Comparison of ENCODE assay signal across 1 cellular context in genomic region chr2:156511803-156512202, GRCh38.
A peak's percentile ranks its signal among the peaks of the same experiment; 100 is the strongest.
TF ChIP-seq lines count a peak whose summit lies in the region.

No MANE protein-coding gene starts in this region.

TF ChIP-seq in GM12878, 131 proteins besides CTCF, POLR2A, EP300 and RAD21 (continued from another document):
- TF ChIP-seq ZBTB4 (CRISPR knock-in tag; IDR thresholded peaks at IDR 0.05): no peak
- TF ChIP-seq MTA2 (IDR thresholded peaks at IDR 0.05; ENCODE audit: low read depth): peak; percentile 20; the same call in 1 of the 2 replicates
- no peak for TF ChIP-seq JUNB (IDR thresholded peaks at IDR 0.05)
- TF ChIP-seq TBL1XR1 (IDR thresholded peaks at IDR 0.05; ENCODE audit: low read depth, low read length): no peak
- peak; percentile 44 to 52; a peak in 3 of 4 replicates for TF ChIP-seq IKZF2 (IDR thresholded peaks at IDR 0.05)
- 0 out of 2 replicates have a peak, but pooled peaks have one; percentile 18 for TF ChIP-seq MEF2A (IDR thresholded peaks at IDR 0.05; ENCODE audit: insufficient read depth, low read depth, low read length)
- TF ChIP-seq, protein P1, sequence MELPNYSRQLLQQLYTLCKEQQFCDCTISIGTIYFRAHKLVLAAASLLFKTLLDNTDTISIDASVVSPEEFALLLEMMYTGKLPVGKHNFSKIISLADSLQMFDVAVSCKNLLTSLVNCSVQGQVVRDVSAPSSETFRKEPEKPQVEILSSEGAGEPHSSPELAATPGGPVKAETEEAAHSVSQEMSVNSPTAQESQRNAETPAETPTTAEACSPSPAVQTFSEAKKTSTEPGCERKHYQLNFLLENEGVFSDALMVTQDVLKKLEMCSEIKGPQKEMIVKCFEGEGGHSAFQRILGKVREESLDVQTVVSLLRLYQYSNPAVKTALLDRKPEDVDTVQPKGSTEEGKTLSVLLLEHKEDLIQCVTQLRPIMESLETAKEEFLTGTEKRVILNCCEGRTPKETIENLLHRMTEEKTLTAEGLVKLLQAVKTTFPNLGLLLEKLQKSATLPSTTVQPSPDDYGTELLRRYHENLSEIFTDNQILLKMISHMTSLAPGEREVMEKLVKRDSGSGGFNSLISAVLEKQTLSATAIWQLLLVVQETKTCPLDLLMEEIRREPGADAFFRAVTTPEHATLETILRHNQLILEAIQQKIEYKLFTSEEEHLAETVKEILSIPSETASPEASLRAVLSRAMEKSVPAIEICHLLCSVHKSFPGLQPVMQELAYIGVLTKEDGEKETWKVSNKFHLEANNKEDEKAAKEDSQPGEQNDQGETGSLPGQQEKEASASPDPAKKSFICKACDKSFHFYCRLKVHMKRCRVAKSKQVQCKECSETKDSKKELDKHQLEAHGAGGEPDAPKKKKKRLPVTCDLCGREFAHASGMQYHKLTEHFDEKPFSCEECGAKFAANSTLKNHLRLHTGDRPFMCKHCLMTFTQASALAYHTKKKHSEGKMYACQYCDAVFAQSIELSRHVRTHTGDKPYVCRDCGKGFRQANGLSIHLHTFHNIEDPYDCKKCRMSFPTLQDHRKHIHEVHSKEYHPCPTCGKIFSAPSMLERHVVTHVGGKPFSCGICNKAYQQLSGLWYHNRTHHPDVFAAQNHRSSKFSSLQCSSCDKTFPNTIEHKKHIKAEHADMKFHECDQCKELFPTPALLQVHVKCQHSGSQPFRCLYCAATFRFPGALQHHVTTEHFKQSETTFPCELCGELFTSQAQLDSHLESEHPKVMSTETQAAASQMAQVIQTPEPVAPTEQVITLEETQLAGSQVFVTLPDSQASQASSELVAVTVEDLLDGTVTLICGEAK (IDR thresholded peaks at IDR 0.05; ENCODE audit: borderline replicate concordance): no peak
- no peak for TF ChIP-seq KLF5 (IDR thresholded peaks at IDR 0.05; ENCODE audit: partially characterized antibody)
- TF ChIP-seq E2F4 (IDR thresholded peaks at IDR 0.05; ENCODE audit: low read depth, low read length): no peak
- TF ChIP-seq SPI1 (IDR thresholded peaks at IDR 0.05; ENCODE audit: borderline replicate concordance, insufficient read depth, low read depth, low read length): peak; percentile 46; the same call in 1 of the 2 replicates
- TF ChIP-seq, protein P2, sequence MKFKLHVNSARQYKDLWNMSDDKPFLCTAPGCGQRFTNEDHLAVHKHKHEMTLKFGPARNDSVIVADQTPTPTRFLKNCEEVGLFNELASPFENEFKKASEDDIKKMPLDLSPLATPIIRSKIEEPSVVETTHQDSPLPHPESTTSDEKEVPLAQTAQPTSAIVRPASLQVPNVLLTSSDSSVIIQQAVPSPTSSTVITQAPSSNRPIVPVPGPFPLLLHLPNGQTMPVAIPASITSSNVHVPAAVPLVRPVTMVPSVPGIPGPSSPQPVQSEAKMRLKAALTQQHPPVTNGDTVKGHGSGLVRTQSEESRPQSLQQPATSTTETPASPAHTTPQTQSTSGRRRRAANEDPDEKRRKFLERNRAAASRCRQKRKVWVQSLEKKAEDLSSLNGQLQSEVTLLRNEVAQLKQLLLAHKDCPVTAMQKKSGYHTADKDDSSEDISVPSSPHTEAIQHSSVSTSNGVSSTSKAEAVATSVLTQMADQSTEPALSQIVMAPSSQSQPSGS (IDR thresholded peaks at IDR 0.05; ENCODE audit: low read length): no peak
- TF ChIP-seq HCFC1 (IDR thresholded peaks at IDR 0.05; ENCODE audit: low read length): no peak
- TF ChIP-seq FOXM1 (IDR thresholded peaks at IDR 0.05; ENCODE audit: low read depth, low read length): no peak
- TF ChIP-seq, protein P3, sequence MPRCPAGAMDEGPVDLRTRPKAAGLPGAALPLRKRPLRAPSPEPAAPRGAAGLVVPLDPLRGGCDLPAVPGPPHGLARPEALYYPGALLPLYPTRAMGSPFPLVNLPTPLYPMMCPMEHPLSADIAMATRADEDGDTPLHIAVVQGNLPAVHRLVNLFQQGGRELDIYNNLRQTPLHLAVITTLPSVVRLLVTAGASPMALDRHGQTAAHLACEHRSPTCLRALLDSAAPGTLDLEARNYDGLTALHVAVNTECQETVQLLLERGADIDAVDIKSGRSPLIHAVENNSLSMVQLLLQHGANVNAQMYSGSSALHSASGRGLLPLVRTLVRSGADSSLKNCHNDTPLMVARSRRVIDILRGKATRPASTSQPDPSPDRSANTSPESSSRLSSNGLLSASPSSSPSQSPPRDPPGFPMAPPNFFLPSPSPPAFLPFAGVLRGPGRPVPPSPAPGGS (IDR thresholded peaks at IDR 0.05; ENCODE audit: borderline replicate concordance, insufficient read depth, low read depth, low read length, poor library complexity, severe bottlenecking): no peak
- peak; percentile 19; the same call in 1 of the 2 replicates for TF ChIP-seq ATF7 (IDR thresholded peaks at IDR 0.05; ENCODE audit: low read depth)
- 0 out of 2 replicates have a peak, but pooled peaks have one; percentile 35 for TF ChIP-seq IKZF1 (conservative IDR thresholded peaks at IDR 0.05)
- no peak for TF ChIP-seq SREBF1 (IDR thresholded peaks at IDR 0.05; ENCODE audit: low read length)
- no peak for TF ChIP-seq SREBF2 (IDR thresholded peaks at IDR 0.05; ENCODE audit: low read length)
TF ChIP-seq in GM12878: peak in this region for 7.
